ENCODE assay signal across 8 cellular contexts in genomic region chr19:13574933-13575332, GRCh38.
A peak's percentile ranks its signal among the peaks of the same experiment; 100 is the strongest.
DNase-seq lines count a peak whose midpoint lies in the region; ATAC-seq and TF ChIP-seq lines count a peak whose summit lies in the region.
"Had no signal": no experiment of that assay in that cellular context is flagged by ENCODE, and none has a peak within 500 bp of the region (broad histone marks: within the 10 kb centered on the region; RNA-seq: fewer than 3 reads in every experiment).

No MANE protein-coding gene starts in this region.

- H3K27ac ChIP-seq in IMR-90 (ENCODE audit: insufficient read depth, low read length), result no peak overlapping the region
- H3K27ac ChIP-seq: upper lobe of left lung had no signal

- no peaks in the 10 kb centered on the region for H3K79me1 ChIP-seq in IMR-90 (ENCODE audit: low read depth in 1 of 2, low read length in 2 of 2)

- H3K4me3 ChIP-seq in IMR-90 (ENCODE audit: insufficient read depth, low read depth, low read length) (no peak overlapping the region), adipocyte (ENCODE audit: low read length) (no peak overlapping the region)
- H3K4me3 ChIP-seq: upper lobe of left lung had no signal

- no peak overlapping the region for H2AFZ ChIP-seq in IMR-90 (replicated peaks; ENCODE audit: low read length, poor library complexity)

- H4K91ac ChIP-seq in IMR-90 (ENCODE audit: insufficient read depth, low read depth, low read length), result no peak overlapping the region

- no peak for TF ChIP-seq POLR2A in IMR-90 (IDR thresholded peaks at IDR 0.05; ENCODE audit: low read depth, low read length)

- no TSS peak for BruUV-seq in IMR-90 (replicated peaks; lab: Mats Ljungman, UMichigan)

- no peaks in the 10 kb centered on the region; the same call in 1 of the 2 replicates for H3K9me1 ChIP-seq in IMR-90 (ENCODE audit: insufficient read depth, low read length)

- H2BK15ac ChIP-seq in IMR-90 (ENCODE audit: low read depth, low read length), result no peak overlapping the region

- dilution Hi-C loops in IMR-90 (cut with HindIII; ENCODE audit: low sequenced_read_pairs, unreplicated experiment), result no loop called here

- no peak overlapping the region for H3K4me3 Mint-ChIP-seq in neural crest cell

- no peaks in the 10 kb centered on the region for H3K4me1 Mint-ChIP-seq in neural crest cell

- no peak overlapping the region for H3K27ac Mint-ChIP-seq in neural crest cell (ENCODE audit: unreplicated experiment)

- H3K27me3 ChIP-seq in IMR-90 (ENCODE audit: control insufficient read depth, insufficient read depth, low read length), result no peaks in the 10 kb centered on the region
- no peaks in the 10 kb centered on the region for H3K27me3 ChIP-seq in adipocyte (replicated peaks; ENCODE audit: control insufficient read depth, insufficient read depth, low read length)
- H3K27me3 ChIP-seq: upper lobe of left lung had no signal

- peaks cover 12% of the 10 kb centered on the region for H3K9me3 Mint-ChIP-seq in neural crest cell

- no peaks in the 10 kb centered on the region for H3K36me3 Mint-ChIP-seq in neural crest cell (ENCODE audit: low read depth)

- CTCF ChIA-PET in IMR-90 (lab: Yijun Ruan, JAX), result interaction anchor here (1.2 kb wide), 1 partner anchor 298 kb away, joined by 3 read pairs; no protein-coding TSS in a partner anchor

- peak; percentile 53 for TF ChIP-seq RAD21 in IMR-90 (IDR thresholded peaks at IDR 0.05; ENCODE audit: low read length)

- H3K9ac ChIP-seq in IMR-90 (ENCODE audit: low read depth, low read length) (no peak overlapping the region), adipocyte (ENCODE audit: low read length) (no peak overlapping the region)

- in situ Hi-C loops in IMR-90 (cut with MboI; ENCODE audit: low sequenced_read_pairs), result no loop called here

- H4K20me1 ChIP-seq in IMR-90 (ENCODE audit: insufficient read depth, low read length), result no peaks in the 10 kb centered on the region

- no peak overlapping the region for H3K23ac ChIP-seq in IMR-90 (ENCODE audit: low read depth, low read length)

- H3K14ac ChIP-seq in IMR-90 (replicated peaks; ENCODE audit: low read depth, low read length), result no peak overlapping the region

- H3K4ac ChIP-seq in IMR-90 (ENCODE audit: low read depth, low read length), result no peak overlapping the region

- no peak overlapping the region for H2AK5ac ChIP-seq in IMR-90 (ENCODE audit: low read depth, low read length)

- POLR2A ChIA-PET in IMR-90 (lab: Charles Lee; ENCODE audit: unreplicated experiment), result no interaction called here

- H4K8ac ChIP-seq in IMR-90 (ENCODE audit: low read depth in 2 of 2, low read length in 2 of 2), result no peak overlapping the region

- H2BK120ac ChIP-seq in IMR-90 (ENCODE audit: low read depth, low read length), result no peak overlapping the region

- no peak overlapping the region for H3K4me2 ChIP-seq in IMR-90 (ENCODE audit: low read depth, low read length)

- no peak overlapping the region for H2BK5ac ChIP-seq in IMR-90 (ENCODE audit: low read depth, low read length, poor library complexity, severe bottlenecking)

- H3K4me1 ChIP-seq in IMR-90 (ENCODE audit: control insufficient read depth, insufficient read depth, low read length), result no peaks in the 10 kb centered on the region
- peaks cover 20% of the 10 kb centered on the region for H3K4me1 ChIP-seq in adipocyte (ENCODE audit: control insufficient read depth, insufficient read depth, low read length)
- H3K4me1 ChIP-seq: upper lobe of left lung had no signal

- WGBS in IMR-90 (ENCODE audit: extremely low coverage in 2 of 2, insufficient read length in 1 of 2), 2 experiments, result 65% methylated on average over 5 of the region's 11 CpGs; no CpG with 5 or more reads in 1 of the 2 experiments

- H2BK20ac ChIP-seq in IMR-90 (ENCODE audit: low read depth, low read length), result no peak overlapping the region

- H3K27me3 Mint-ChIP-seq in neural crest cell (ENCODE audit: low read depth), result peaks cover 42% of the 10 kb centered on the region

- H3K18ac ChIP-seq in IMR-90 (ENCODE audit: low read depth, low read length), result no peak overlapping the region

- no peaks in the 10 kb centered on the region for H3K36me3 ChIP-seq in IMR-90 (ENCODE audit: control insufficient read depth, insufficient read depth, low read length)
- H3K36me3 ChIP-seq in adipocyte (ENCODE audit: control insufficient read depth, insufficient read depth, low read length, severe bottlenecking), result no peaks in the 10 kb centered on the region
- H3K36me3 ChIP-seq: upper lobe of left lung had no signal

- intact Hi-C loops in IMR-90 (cut with micrococcal nuclease), result loop anchor here (1.0 kb wide), 1 partner anchor 209 kb away; no protein-coding TSS in a partner anchor

- DNase-seq in Daoy (ENCODE audit: low read depth) (peak; percentile 74), IMR-90 (peak; percentile 39), adipocyte (ENCODE audit: low read depth) (peak; percentile 30), neural crest cell (ENCODE audit: low read depth, low spot score) (peak; percentile 11)
- DNase-seq in activated effector memory CD4-positive, alpha-beta T cell treated with Interleukin-2 at 50 U/mL for 16 hours, result no peak

- peak; percentile 61 for ATAC-seq in IMR-90 (ENCODE audit: low read depth)
- no peak for ATAC-seq in GM18520 (IDR thresholded peaks at IDR 0.05; ENCODE audit: unreplicated experiment)
- no peak for ATAC-seq in GM18873 (IDR thresholded peaks at IDR 0.05; ENCODE audit: low FRiP score, unreplicated experiment)

- no peak overlapping the region for H3K56ac ChIP-seq in IMR-90 (ENCODE audit: extremely low read depth, insufficient read depth, low read length)

- H2AK9ac ChIP-seq in IMR-90 (replicated peaks; ENCODE audit: low read depth, low read length, poor library complexity), result no peak overlapping the region

- H3K9me3 ChIP-seq in IMR-90 (ENCODE audit: control insufficient read depth, insufficient read depth, low read length) (peaks cover 4% of the 10 kb centered on the region), adipocyte (ENCODE audit: control insufficient read depth, low read length) (peaks cover 6% of the 10 kb centered on the region)

- H4K5ac ChIP-seq in IMR-90 (ENCODE audit: low read depth, low read length), result no peak overlapping the region

- peak; percentile 40 for TF ChIP-seq CTCF in IMR-90 (conservative IDR thresholded peaks at IDR 0.05; ENCODE audit: low read depth, low read length)
- no peak for TF ChIP-seq CTCF in neural crest cell (conservative IDR thresholded peaks at IDR 0.05)

TF ChIP-seq in IMR-90, 13 proteins besides CTCF, POLR2A, EP300 and RAD21:
- TF ChIP-seq SMC3 (IDR thresholded peaks at IDR 0.05; ENCODE audit: low read depth, low read length) (peak; percentile 54), MAFK (IDR thresholded peaks at IDR 0.05; ENCODE audit: low read depth, low read length) (no peak)
